ENCODE assay signal across 17 cellular contexts in genomic region chr1:12202577-12202976, GRCh38. TPM values are rescaled to one million over a fixed set of nuclear protein-coding genes. Genes with fewer than 3 reads are reported as not detected.
A peak's percentile ranks its signal among the peaks of the same experiment; 100 is the strongest.
DNase-seq lines count a peak whose midpoint lies in the region; ATAC-seq lines count a peak whose summit lies in the region.
"Had no signal": no experiment of that assay in that cellular context is flagged by ENCODE, and none has a peak within 500 bp of the region (broad histone marks: within the 10 kb centered on the region; RNA-seq: fewer than 3 reads in every experiment).

No MANE protein-coding gene starts in this region.

- H3K36me3 Mint-ChIP-seq in stimulated activated naive CD8-positive, alpha-beta T cell treated with anti-CD3 and anti-CD28 coated beads, Interleukin-15, Interleukin-2, amounts not matched to agents 100 ng/mL and 50 ng/mL, for 24 hours (ENCODE audit: low read depth): peaks cover 64% of the 10 kb centered on the region
- peaks cover 100% of the 10 kb centered on the region for H3K36me3 Mint-ChIP-seq in activated T-helper 17 cell treated with anti-CD3 and anti-CD28 coated beads, Interleukin-2, amount 50 U/mL, for 72 hours (ENCODE audit: low read depth)
- peaks cover 0 to 25% (median 6%) of the 10 kb centered on the region in 5 donors for H3K36me3 Mint-ChIP-seq in naive thymus-derived CD4-positive, alpha-beta T cell

- no peaks in the 10 kb centered on the region for H3K27me3 ChIP-seq in naive thymus-derived CD4-positive, alpha-beta T cell (ENCODE audit: control insufficient read depth in 2 of 2, insufficient read depth in 2 of 2, low read length in 2 of 2)

- CTCF ChIA-PET in naive thymus-derived CD4-positive, alpha-beta T cell (lab: Charles Lee): interaction anchor here (0.9 to 7.5 kb wide), 3 partner anchors 32 to 80 kb away, joined by 3 to 41 read pairs (median 5); no protein-coding TSS in a partner anchor

- DNase-seq in stimulated activated naive CD8-positive, alpha-beta T cell treated with anti-CD3 and anti-CD28 coated beads, Interleukin-15, Interleukin-2, amounts not matched to agents 100 U/mL and 50 U/mL, for 24 hours: no peak
- DNase-seq in naive thymus-derived CD4-positive, alpha-beta T cell: no peak
- no peak for DNase-seq in HK-2 (ENCODE audit: unreplicated experiment)
- no peak for DNase-seq in NCI-H1417 treated with DMSO at 0.1 percent for 48 hours (lab: John Stamatoyannopoulos, UW)
- no peak for DNase-seq in occipital lobe (lab: John Stamatoyannopoulos, UW)
- DNase-seq: activated effector memory CD4-positive, alpha-beta T cell treated with Interleukin-2 at 50 U/mL for 16 hours; DMS79; GM23248; hypothalamus; islet precursor cell; MM.1S; NCI-H187 treated with DMSO at 0.1 percent for 48 hours; tibial artery had no signal

- peaks cover 0 to 45% (median 0%) of the 10 kb centered on the region in 3 experiments for H3K36me3 ChIP-seq in naive thymus-derived CD4-positive, alpha-beta T cell (ENCODE audit: control insufficient read depth in 2 of 3, insufficient read depth in 3 of 3, low read length in 3 of 3)

- no peak overlapping the region for H3K27ac ChIP-seq in naive thymus-derived CD4-positive, alpha-beta T cell (ENCODE audit: low read depth, low read length)
- H3K27ac ChIP-seq: GM23248, parathyroid adenoma, tibial artery had no signal

- H3K9me3 ChIP-seq in naive thymus-derived CD4-positive, alpha-beta T cell (ENCODE audit: control insufficient read depth in 2 of 3, low read length in 3 of 3): no peaks in the 10 kb centered on the region
- H3K9me3 ChIP-seq: tibial artery had no signal

- H3K4me1 ChIP-seq in naive thymus-derived CD4-positive, alpha-beta T cell (ENCODE audit: control insufficient read depth in 2 of 2, insufficient read depth in 2 of 2, low read length in 2 of 2): peaks cover 10 to 42% of the 10 kb centered on the region in 2 donors
- H3K4me1 ChIP-seq: parathyroid adenoma, tibial artery had no signal

- no peaks in the 10 kb centered on the region for H3K27me3 Mint-ChIP-seq in stimulated activated naive CD8-positive, alpha-beta T cell treated with anti-CD3 and anti-CD28 coated beads, Interleukin-15, Interleukin-2, amounts not matched to agents 100 ng/mL and 50 ng/mL, for 24 hours
- H3K27me3 Mint-ChIP-seq in activated T-helper 17 cell treated with anti-CD3 and anti-CD28 coated beads, Interleukin-2, amount 50 U/mL, for 72 hours: no peaks in the 10 kb centered on the region
- H3K27me3 Mint-ChIP-seq in naive thymus-derived CD4-positive, alpha-beta T cell: no peaks in the 10 kb centered on the region

- H3K4me3 Mint-ChIP-seq in stimulated activated naive CD8-positive, alpha-beta T cell treated with anti-CD3 and anti-CD28 coated beads, Interleukin-15, Interleukin-2, amounts not matched to agents 100 ng/mL and 50 ng/mL, for 24 hours: peak overlapping the region; percentile 67
- H3K4me3 Mint-ChIP-seq in activated T-helper 17 cell treated with anti-CD3 and anti-CD28 coated beads, Interleukin-2, amount 50 U/mL, for 72 hours: peak overlapping the region; percentile 60
- H3K4me3 Mint-ChIP-seq in naive thymus-derived CD4-positive, alpha-beta T cell: no peak overlapping the region

- POLR2A ChIA-PET in naive thymus-derived CD4-positive, alpha-beta T cell (lab: Charles Lee): interaction anchor here (1.2 to 1.4 kb wide), 2 partner anchors 25 to 77 kb away, joined by 4 to 10 read pairs; no protein-coding TSS in a partner anchor

- peak overlapping the region; percentile 92 for H3K27ac Mint-ChIP-seq in stimulated activated naive CD8-positive, alpha-beta T cell treated with anti-CD3 and anti-CD28 coated beads, Interleukin-15, Interleukin-2, amounts not matched to agents 100 ng/mL and 50 ng/mL, for 24 hours
- H3K27ac Mint-ChIP-seq in activated T-helper 17 cell treated with anti-CD3 and anti-CD28 coated beads, Interleukin-2, amount 50 U/mL, for 72 hours: peak overlapping the region; percentile 88
- peak overlapping the region in 5 of 9 donors; percentile 38 to 83 (median 78) for H3K27ac Mint-ChIP-seq in naive thymus-derived CD4-positive, alpha-beta T cell

- no peak for ATAC-seq in stimulated activated naive CD8-positive, alpha-beta T cell treated with anti-CD3 and anti-CD28 coated beads, Interleukin-15, Interleukin-2, amounts not matched to agents 100 U/mL and 50 U/mL, for 24 hours
- no peak for ATAC-seq in activated T-helper 17 cell treated with anti-CD3 and anti-CD28 coated beads, Interleukin-2, amount 50 U/mL, for 72 hours (replicated peaks)
- no peak for ATAC-seq in naive thymus-derived CD4-positive, alpha-beta T cell
- ATAC-seq: sciatic nerve had no signal

- no peaks in the 10 kb centered on the region for H3K9me3 Mint-ChIP-seq in stimulated activated naive CD8-positive, alpha-beta T cell treated with anti-CD3 and anti-CD28 coated beads, Interleukin-15, Interleukin-2, amounts not matched to agents 100 ng/mL and 50 ng/mL, for 24 hours
- H3K9me3 Mint-ChIP-seq in activated T-helper 17 cell treated with anti-CD3 and anti-CD28 coated beads, Interleukin-2, amount 50 U/mL, for 72 hours: no peaks in the 10 kb centered on the region
- no peaks in the 10 kb centered on the region for H3K9me3 Mint-ChIP-seq in naive thymus-derived CD4-positive, alpha-beta T cell

- intact Hi-C loops in naive thymus-derived CD4-positive, alpha-beta T cell (cut with micrococcal nuclease): no loop called here

- no peak overlapping the region for H3K4me3 ChIP-seq in naive thymus-derived CD4-positive, alpha-beta T cell (ENCODE audit: low read length)
- H3K4me3 ChIP-seq: GM23248, tibial artery had no signal

- peaks cover 87% of the 10 kb centered on the region for H3K4me1 Mint-ChIP-seq in stimulated activated naive CD8-positive, alpha-beta T cell treated with anti-CD3 and anti-CD28 coated beads, Interleukin-15, Interleukin-2, amounts not matched to agents 100 ng/mL and 50 ng/mL, for 24 hours (ENCODE audit: low read depth)
- H3K4me1 Mint-ChIP-seq in activated T-helper 17 cell treated with anti-CD3 and anti-CD28 coated beads, Interleukin-2, amount 50 U/mL, for 72 hours: peaks cover 27% of the 10 kb centered on the region
- peaks cover 8 to 42% (median 24%) of the 10 kb centered on the region in 7 donors for H3K4me1 Mint-ChIP-seq in naive thymus-derived CD4-positive, alpha-beta T cell

RNA-seq across cellular contexts. Expression of gene VPS13D, which starts 27.3 kb away (rescaled TPM):
- 10 to 100 TPM; 30.4 to 35.6 TPM for total RNA-seq in activated T-helper 17 cell treated with anti-CD3 and anti-CD28 coated beads, Interleukin-2, amount 50 U/mL, for 72 hours
- 10 to 100 TPM; 43.8 to 94.4 (median 77.3) TPM for total RNA-seq in naive thymus-derived CD4-positive, alpha-beta T cell
- polyA plus RNA-seq in naive thymus-derived CD4-positive, alpha-beta T cell: 10 to 100 TPM in 1 of 2 donors, 1 to 10 TPM in 1; 6.5 to 13.5 TPM
- 42.0 TPM for total RNA-seq in occipital lobe

RNA-seq across cellular contexts. Expression of gene TNFRSF1B, which starts 35.8 kb away (rescaled TPM):
- total RNA-seq in activated T-helper 17 cell treated with anti-CD3 and anti-CD28 coated beads, Interleukin-2, amount 50 U/mL, for 72 hours: 100 to 1,000 TPM; 291 to 379 TPM
- total RNA-seq in naive thymus-derived CD4-positive, alpha-beta T cell: 100 to 1,000 TPM in 2 of 5 experiments, 10 to 100 TPM in 3; 38.6 to 278 (median 60.3) TPM
- polyA plus RNA-seq in naive thymus-derived CD4-positive, alpha-beta T cell: 10 to 100 TPM; 30.1 to 48.2 TPM
- total RNA-seq in occipital lobe: 3.1 TPM

Comparison
In these comparisons a context has a peak if more than half of its experiments do, and no peak if none do; other contexts are left out.
1. H3K4me3 Mint-ChIP-seq: peak in stimulated activated naive CD8-positive, alpha-beta T cell treated with anti-CD3 and anti-CD28 coated beads, Interleukin-15, Interleukin-2, amounts not matched to agents 100 ng/mL and 50 ng/mL, for 24 hours (single experiment) and activated T-helper 17 cell treated with anti-CD3 and anti-CD28 coated beads, Interleukin-2, amount 50 U/mL, for 72 hours (single experiment); none in naive thymus-derived CD4-positive, alpha-beta T cell (0 of 10).
2. Peak in every context shown above with its lines, with median percentiles within 50 percentile points of each other: H3K27ac Mint-ChIP-seq.